ENCODE assay signal across 15 cellular contexts in genomic region chr7:140206963-140207362, GRCh38.
"Had no signal": no experiment of that assay in that cellular context is flagged by ENCODE, and none has a peak within 500 bp of the region (broad histone marks: within the 10 kb centered on the region; RNA-seq: fewer than 3 reads in every experiment).

No MANE protein-coding gene starts in this region.

- H3K4me3 Mint-ChIP-seq: immature natural killer cell had no signal

- H3K27me3 ChIP-seq: cardiac muscle cell, spleen had no signal

- H3K27ac ChIP-seq: cardiac muscle cell, esophagus squamous epithelium, lower lobe of right lung, psoas muscle, spleen had no signal

- H3K4me3 ChIP-seq: cardiac muscle cell, esophagus squamous epithelium, lower lobe of right lung, psoas muscle, spleen had no signal

- H3K9me3 ChIP-seq: esophagus squamous epithelium, lower lobe of right lung, psoas muscle had no signal

- ATAC-seq: left cardiac atrium; lower lobe of right lung; psoas muscle; sciatic nerve; stimulated activated naive CD8-positive, alpha-beta T cell treated with anti-CD3 and anti-CD28 coated beads, Interleukin-15, Interleukin-2, amounts not matched to agents 100 U/mL and 50 U/mL, for 24 hours had no signal

- H3K4me1 ChIP-seq: psoas muscle had no signal

- H3K36me3 ChIP-seq: cardiac muscle cell, esophagus squamous epithelium, lower lobe of right lung, spleen had no signal

- DNase-seq: activated CD4-positive, alpha-beta T cell treated with anti-CD3 and anti-CD28 coated beads for 1 hour; esophagus squamous epithelium; foreskin fibroblast; immature natural killer cell; left cardiac atrium; lower lobe of right lung; naive B cell; occipital lobe; psoas muscle; SHP77 treated with DMSO at 0.1 percent for 48 hours; spleen; stimulated activated CD4-positive, alpha-beta T cell treated with anti-CD3 and anti-CD28 coated beads, Interleukin-1b, Interleukin-23, amount 100 ng/mL, for 48 hours; stimulated activated naive CD8-positive, alpha-beta T cell treated with anti-CD3 and anti-CD28 coated beads, Interleukin-15, Interleukin-2, amounts not matched to agents 100 U/mL and 50 U/mL, for 24 hours had no signal

- H3K36me3 Mint-ChIP-seq: immature natural killer cell had no signal
